In genomic region chr2:230602562-230603230, GRCh38 we compare ENCODE assay signal across 1 cellular context.
TF ChIP-seq lines count a peak whose summit lies in the region.

No MANE protein-coding gene starts in this region.

TF ChIP-seq in GM12878, 131 proteins besides CTCF, POLR2A, EP300 and RAD21 (continued from another document):
- no peak for TF ChIP-seq IRF3 (IDR thresholded peaks at IDR 0.05)
- TF ChIP-seq ZBTB4 (CRISPR knock-in tag; IDR thresholded peaks at IDR 0.05): no peak
- TF ChIP-seq RUNX3 (IDR thresholded peaks at IDR 0.05; ENCODE audit: low read length): peak; percentile 49
- TF ChIP-seq IRF4 (IDR thresholded peaks at IDR 0.05; ENCODE audit: low read depth, low read length): peak; percentile 27; the same call in 1 of the 2 replicates
- TF ChIP-seq ZNF622 (IDR thresholded peaks at IDR 0.05): no peak
- peak; percentile 59; the same call in 1 of the 2 replicates for TF ChIP-seq TAF1 (IDR thresholded peaks at IDR 0.05; ENCODE audit: borderline replicate concordance, low read depth, low read length)
- TF ChIP-seq SREBF1 (IDR thresholded peaks at IDR 0.05; ENCODE audit: low read length): no peak
- no peak for TF ChIP-seq RAD51 (IDR thresholded peaks at IDR 0.05)
- no peak for TF ChIP-seq ZNF217 (IDR thresholded peaks at IDR 0.05)
- TF ChIP-seq YY1 (IDR thresholded peaks at IDR 0.05; ENCODE audit: low read depth, low read length): 0 out of 2 replicates have a peak, but pooled peaks have one; percentile 31
- peak in 1 of 2 experiments; percentile 89; a peak in 2 of 3 replicates for TF ChIP-seq EGR1 (IDR thresholded peaks at IDR 0.05; ENCODE audit: borderline replicate concordance in 1 of 2, low read depth in 2 of 2, low read length in 2 of 2)
- TF ChIP-seq ATF2 (IDR thresholded peaks at IDR 0.05; ENCODE audit: low read length): no peak
- TF ChIP-seq KAT2A (conservative IDR thresholded peaks at IDR 0.05; ENCODE audit: control insufficient read depth, low read depth, low read length): no peak
- no peak for TF ChIP-seq SMAD1 (IDR thresholded peaks at IDR 0.05; ENCODE audit: low read depth, partially characterized antibody)
- TF ChIP-seq NBN (IDR thresholded peaks at IDR 0.05): no peak
- TF ChIP-seq LARP7 (IDR thresholded peaks at IDR 0.05): peak; percentile 50; the same call in 1 of the 2 replicates
- TF ChIP-seq MLLT1 (IDR thresholded peaks at IDR 0.05): no peak
- TF ChIP-seq ZNF274 (IDR thresholded peaks at IDR 0.05; ENCODE audit: insufficient read depth, insufficient read length): no peak
- TF ChIP-seq BMI1 (IDR thresholded peaks at IDR 0.05; ENCODE audit: borderline replicate concordance): no peak
- 0 out of 2 replicates have a peak, but pooled peaks have one; percentile 23 for TF ChIP-seq MTA3 (IDR thresholded peaks at IDR 0.05; ENCODE audit: borderline replicate concordance, low read length)
- no peak for TF ChIP-seq SUZ12 (IDR thresholded peaks at IDR 0.05; ENCODE audit: unreplicated experiment)
- TF ChIP-seq E2F8 (IDR thresholded peaks at IDR 0.05; ENCODE audit: low read depth, partially characterized antibody): no peak
- 0 out of 2 replicates have a peak, but pooled peaks have one; percentile 35 for TF ChIP-seq CREM (IDR thresholded peaks at IDR 0.05; ENCODE audit: low read depth)
- no peak for TF ChIP-seq JUNB (IDR thresholded peaks at IDR 0.05)
- no peak for TF ChIP-seq REST (IDR thresholded peaks at IDR 0.05; ENCODE audit: low read depth, low read length)
- no peak for TF ChIP-seq YBX1 (IDR thresholded peaks at IDR 0.05)
- TF ChIP-seq PAX5 (IDR thresholded peaks at IDR 0.05; ENCODE audit: borderline replicate concordance, low read depth, low read length): peak; percentile 79; the same call in 1 of the 2 replicates
- TF ChIP-seq ZNF384 (IDR thresholded peaks at IDR 0.05; ENCODE audit: borderline replicate concordance, low read depth, low read length): no peak
- TF ChIP-seq NFYA (IDR thresholded peaks at IDR 0.05; ENCODE audit: borderline replicate concordance, low read depth, low read length): no peak
- 0 out of 2 replicates have a peak, but pooled peaks have one; percentile 39 for TF ChIP-seq BCL11A (IDR thresholded peaks at IDR 0.05; ENCODE audit: low read depth, low read length)
- TF ChIP-seq SIX5 (IDR thresholded peaks at IDR 0.05; ENCODE audit: low read depth, low read length, severe bottlenecking): no peak
